9 cellular contexts compared by ENCODE assay signal in genomic region chr6:17884501-17885039, GRCh38.
DNase-seq lines count a peak whose midpoint lies in the region; ATAC-seq and TF ChIP-seq lines count a peak whose summit lies in the region.
"Had no signal": no experiment of that assay in that cellular context is flagged by ENCODE, and none has a peak within 500 bp of the region (broad histone marks: within the 10 kb centered on the region; RNA-seq: fewer than 3 reads in every experiment).

No MANE protein-coding gene starts in this region.

- ATAC-seq in GM18498 (IDR thresholded peaks at IDR 0.05; ENCODE audit: unreplicated experiment) (peak; percentile 80), GM21526 (IDR thresholded peaks at IDR 0.05; ENCODE audit: low FRiP score, unreplicated experiment) (peak; percentile 85), HG03575 (IDR thresholded peaks at IDR 0.05; ENCODE audit: extremely low read depth, insufficient number of reproducible peaks, low FRiP score, unreplicated experiment) (peak; percentile 64)

- peak overlapping the region; percentile 70 for H3K27ac Mint-ChIP-seq in endothelial cell (ENCODE audit: unreplicated experiment)

- peaks cover 3% of the 10 kb centered on the region for H3K27me3 Mint-ChIP-seq in endothelial cell (ENCODE audit: unreplicated experiment)

- H2AK5ac ChIP-seq in mesendoderm (ENCODE audit: low read length): no peak overlapping the region

- peaks cover 9% of the 10 kb centered on the region for H3K36me3 Mint-ChIP-seq in endothelial cell (ENCODE audit: low read depth, unreplicated experiment)

- peaks cover 28% of the 10 kb centered on the region for H3K4me1 Mint-ChIP-seq in endothelial cell (ENCODE audit: unreplicated experiment)

- H3K9me3 ChIP-seq in esophagus muscularis mucosa: no peaks in the 10 kb centered on the region
- H3K9me3 ChIP-seq: right lobe of liver had no signal

- no peak for TF ChIP-seq POLR2A in esophagus muscularis mucosa (IDR thresholded peaks at IDR 0.05; ENCODE audit: low read depth)

- H3K4ac ChIP-seq in mesendoderm (ENCODE audit: low read depth, low read length): no peak overlapping the region

- no peak overlapping the region for H3K9ac ChIP-seq in mesendoderm (ENCODE audit: low read length)

- H4K5ac ChIP-seq in mesendoderm (ENCODE audit: low read length): no peak overlapping the region

- H3K27me3 ChIP-seq in mesendoderm (ENCODE audit: insufficient read depth, low read length, poor library complexity) (no peaks in the 10 kb centered on the region), esophagus muscularis mucosa (no peaks in the 10 kb centered on the region)
- H3K27me3 ChIP-seq: right lobe of liver had no signal

- H3K23ac ChIP-seq in mesendoderm (ENCODE audit: low read length): no peak overlapping the region

- H3K4me3 Mint-ChIP-seq in endothelial cell (ENCODE audit: unreplicated experiment): no peak overlapping the region

- H2BK120ac ChIP-seq in mesendoderm (ENCODE audit: low read depth, low read length): no peak overlapping the region

- H3K79me1 ChIP-seq in mesendoderm (ENCODE audit: low read length): no peaks in the 10 kb centered on the region

- H3K79me2 ChIP-seq in mesendoderm (ENCODE audit: control insufficient read depth, insufficient read depth, low read length): no peaks in the 10 kb centered on the region

- H3K36me3 ChIP-seq in mesendoderm (ENCODE audit: control insufficient read depth, insufficient read depth, low read length) (no peaks in the 10 kb centered on the region), esophagus muscularis mucosa (no peaks in the 10 kb centered on the region)
- H3K36me3 ChIP-seq: right lobe of liver had no signal

- intact Hi-C loops in esophagus muscularis mucosa (cut with DNase I): no loop called here

- H3K27ac ChIP-seq in mesendoderm (ENCODE audit: low read depth, low read length): no peak overlapping the region
- peak overlapping the region in 1 of 4 donors; percentile 6 for H3K27ac ChIP-seq in esophagus muscularis mucosa (replicated peaks in 1 of 4)
- H3K27ac ChIP-seq: right lobe of liver had no signal

- DNase-seq in endothelial cell (ENCODE audit: low spot score): no peak
- DNase-seq in mesendoderm: no peak
- DNase-seq in DMS114 treated with DMSO at 0.1 percent for 48 hours (lab: John Stamatoyannopoulos, UW; ENCODE audit: unreplicated experiment): no peak
- no peak for DNase-seq in esophagus muscularis mucosa (ENCODE audit: extremely low spot score)
- no peak for DNase-seq in T1000 (lab: John Stamatoyannopoulos, UW)
- DNase-seq: right lobe of liver had no signal

- no peak overlapping the region for H4K8ac ChIP-seq in mesendoderm (ENCODE audit: low read depth, low read length)

- no peak overlapping the region for H3K56ac ChIP-seq in mesendoderm (ENCODE audit: low read length)

- H3K4me1 ChIP-seq in mesendoderm (ENCODE audit: control insufficient read depth, low read depth, low read length) (no peaks in the 10 kb centered on the region), esophagus muscularis mucosa (peaks cover 31 to 50% (median 39%) of the 10 kb centered on the region in 4 donors)
- H3K4me1 ChIP-seq: right lobe of liver had no signal

- H2BK15ac ChIP-seq in mesendoderm (replicated peaks; ENCODE audit: low read depth): no peak overlapping the region

- TF ChIP-seq CTCF in endothelial cell (IDR thresholded peaks at IDR 0.05; ENCODE audit: unreplicated experiment) (no peak), esophagus muscularis mucosa (IDR thresholded peaks at IDR 0.05) (no peak)

- H3K4me3 ChIP-seq in mesendoderm (ENCODE audit: low read length) (no peak overlapping the region), esophagus muscularis mucosa (no peak overlapping the region)
- H3K4me3 ChIP-seq: right lobe of liver had no signal

- no CpG with 5 or more reads among the region's 3 CpGs for WGBS in mesendoderm (ENCODE audit: extremely low coverage, insufficient coverage, low lambda C conversion rate)
- WGBS in esophagus muscularis mucosa: 64% methylated on average over 3 of the region's 3 CpGs

- H3K4me2 ChIP-seq in mesendoderm (ENCODE audit: low read length): no peak overlapping the region

- H2BK5ac ChIP-seq in mesendoderm (ENCODE audit: low read length): no peak overlapping the region

- H3K9me3 Mint-ChIP-seq in endothelial cell (ENCODE audit: unreplicated experiment): no peaks in the 10 kb centered on the region

- no peak overlapping the region for H3K18ac ChIP-seq in mesendoderm (ENCODE audit: low read length)

- TF ChIP-seq EP300 in esophagus muscularis mucosa (IDR thresholded peaks at IDR 0.05): no peak
